Comparison of ENCODE assay signal across 8 cellular contexts in the genomic region with DNA sequence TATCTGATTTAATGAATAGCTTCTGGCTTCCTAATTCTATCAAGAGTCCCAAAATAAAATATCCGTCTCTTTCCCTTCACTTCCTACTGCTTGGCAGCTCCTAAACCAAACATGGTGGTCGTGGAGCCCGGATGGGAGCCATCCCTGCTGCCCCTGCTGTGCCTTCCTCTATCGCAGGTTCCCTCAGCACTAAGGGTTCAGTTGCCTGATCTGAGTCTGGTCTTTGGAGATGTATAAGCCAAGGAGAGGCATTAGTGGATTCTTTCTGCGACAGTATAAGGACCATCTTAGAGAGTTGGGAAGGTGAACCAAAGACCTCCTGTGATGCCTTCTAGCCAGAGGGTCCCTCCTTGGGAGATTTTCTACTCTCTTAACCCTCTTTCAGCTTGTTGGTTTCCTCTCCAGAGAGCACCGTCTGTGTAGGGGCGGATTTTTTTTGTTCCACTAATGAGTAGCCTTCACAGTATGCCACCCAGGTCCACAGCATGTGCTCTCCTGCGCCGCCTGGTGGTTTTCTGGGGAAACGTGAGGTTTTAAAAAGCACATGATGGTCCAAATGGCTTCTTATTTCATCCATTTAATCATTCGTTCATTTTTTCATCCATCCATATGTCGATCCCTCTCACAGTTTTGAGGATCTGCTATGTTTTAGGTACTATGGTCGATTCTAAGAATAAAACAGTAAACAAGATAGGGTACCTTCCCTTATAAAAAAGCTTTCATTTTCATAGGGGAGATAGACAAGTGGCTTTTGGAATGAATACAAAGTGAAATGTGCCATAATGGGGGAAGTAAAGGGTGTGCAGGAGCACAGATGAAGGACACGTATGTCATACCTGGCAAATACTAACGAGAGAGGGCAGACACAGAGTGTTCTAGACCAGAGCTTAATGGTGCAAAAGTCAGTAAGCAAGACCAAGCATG.
DNase-seq lines count a peak whose midpoint lies in the region; FAIRE-seq and TF ChIP-seq lines count a peak whose summit lies in the region.

No MANE protein-coding gene starts in this region.

- no peak overlapping the region for H3K4me3 Mint-ChIP-seq in CD4-positive, alpha-beta memory T cell

- TF ChIP-seq CTCF in fibroblast of villous mesenchyme (IDR thresholded peaks at IDR 0.05; ENCODE audit: insufficient read depth, low read depth, low read length) = peak; percentile 96

- no CpG with 5 or more reads among the region's 15 CpGs for WGBS in neuronal stem cell (ENCODE audit: extremely low coverage in 2 of 2, insufficient read length in 2 of 2, insufficient replicate concordance in 1 of 2), 2 donors

- H3K79me1 ChIP-seq in neuronal stem cell (ENCODE audit: low read depth, low read length) = no peaks in the 10 kb centered on the region

- no peak overlapping the region for H2BK5ac ChIP-seq in neuronal stem cell (ENCODE audit: low read length)

- no peak overlapping the region for H2BK12ac ChIP-seq in neuronal stem cell (ENCODE audit: low read length)

- no peak overlapping the region for H3K9ac ChIP-seq in neuronal stem cell (ENCODE audit: low read depth, low read length, poor library complexity)

- H3K14ac ChIP-seq in neuronal stem cell (ENCODE audit: low read length) = no peak overlapping the region

- intact Hi-C loops in CD4-positive, alpha-beta memory T cell (cut with micrococcal nuclease) = no loop called here

- no peak overlapping the region for H2BK15ac ChIP-seq in neuronal stem cell (ENCODE audit: low read length)

- FAIRE-seq in urothelium cell line (lab: Jason Lieb, UNC) = no peak

- no peak overlapping the region for H2AK5ac ChIP-seq in neuronal stem cell (ENCODE audit: low read depth, low read length)

- no peak overlapping the region for H4K91ac ChIP-seq in neuronal stem cell (ENCODE audit: low read depth, low read length, poor library complexity)

- no peaks in the 10 kb centered on the region for H3K4me1 Mint-ChIP-seq in CD4-positive, alpha-beta memory T cell

- peak in 4 of 5 donors; percentile 3 to 10 (median 5) for DNase-seq in CD4-positive, alpha-beta memory T cell
- DNase-seq in HEK293T (ENCODE audit: extremely low spot score) = peak; percentile 83
- peak; percentile 48 for DNase-seq in NCI-H524 treated with DMSO at 0.1 percent for 48 hours (lab: John Stamatoyannopoulos, UW)
- peak; percentile 20 for DNase-seq in activated T-cell treated with anti-CD3 and anti-CD28 coated beads for 24 hours (ENCODE audit: low read depth)
- DNase-seq in fibroblast of villous mesenchyme (ENCODE audit: low read depth) = peak; percentile 52
- DNase-seq in neuronal stem cell (ENCODE audit: low spot score) = peak; percentile 83
- peak; percentile 72 for DNase-seq in urothelium cell line (ENCODE audit: low spot score)
- DNase-seq in NCI-H226 = no peak

- no peaks in the 10 kb centered on the region for H3K27me3 ChIP-seq in CD4-positive, alpha-beta memory T cell (ENCODE audit: insufficient read depth, low read length)
- no peaks in the 10 kb centered on the region for H3K27me3 ChIP-seq in neuronal stem cell (ENCODE audit: control insufficient read depth in 3 of 3, insufficient read depth in 3 of 3, low read depth in 1 of 3, low read length in 3 of 3)

- H2BK120ac ChIP-seq in neuronal stem cell (ENCODE audit: low read depth, low read length) = no peak overlapping the region

- no peaks in the 10 kb centered on the region for H3K9me3 ChIP-seq in CD4-positive, alpha-beta memory T cell (ENCODE audit: control insufficient read depth in 1 of 2, low read length in 2 of 2)
- no peaks in the 10 kb centered on the region for H3K9me3 ChIP-seq in neuronal stem cell (replicated peaks in 1 of 2; ENCODE audit: control insufficient read depth in 2 of 2, insufficient read depth in 1 of 2, low read depth in 1 of 2, low read length in 2 of 2)

- CTCF ChIA-PET in CD4-positive, alpha-beta memory T cell (lab: Charles Lee; ENCODE audit: partially characterized antibody) = interaction anchor here (1.1 to 1.5 kb wide), 3 partner anchors 12 to 315 kb away, joined by 4 to 6 read pairs (median 4); no protein-coding TSS in a partner anchor
- CTCF ChIA-PET in HEK293T (lab: Yijun Ruan, JAX) = interaction anchor here (0.6 to 3.0 kb wide), 15 partner anchors 26 to 506 kb away, joined by 3 to 34 read pairs (median 3); no protein-coding TSS in a partner anchor

- H3K4me3 ChIP-seq in CD4-positive, alpha-beta memory T cell (ENCODE audit: low read length in 2 of 2) = no peak overlapping the region
- H3K4me3 ChIP-seq in fibroblast of villous mesenchyme (ENCODE audit: low read depth, low read length) (no peak overlapping the region), neuronal stem cell (ENCODE audit: low read length in 2 of 2) (no peak overlapping the region)

- no peaks in the 10 kb centered on the region for H3K36me3 Mint-ChIP-seq in CD4-positive, alpha-beta memory T cell

- H3K23ac ChIP-seq in neuronal stem cell (ENCODE audit: low read depth, low read length, poor library complexity) = no peak overlapping the region

- H4K8ac ChIP-seq in neuronal stem cell (ENCODE audit: low read depth, low read length) = no peak overlapping the region

- H3K36me3 ChIP-seq in CD4-positive, alpha-beta memory T cell (ENCODE audit: insufficient read depth, low read length) = no peaks in the 10 kb centered on the region
- H3K36me3 ChIP-seq in neuronal stem cell (replicated peaks in 1 of 2; ENCODE audit: control insufficient read depth in 2 of 2, insufficient read depth in 2 of 2, low read length in 2 of 2) = no peaks in the 10 kb centered on the region

- no peak overlapping the region for H2AFZ ChIP-seq in neuronal stem cell (ENCODE audit: low read length)

- H3K4me1 ChIP-seq in CD4-positive, alpha-beta memory T cell (ENCODE audit: insufficient read depth, low read length) = no peaks in the 10 kb centered on the region
- H3K4me1 ChIP-seq in neuronal stem cell (ENCODE audit: control insufficient read depth in 2 of 2, insufficient read depth in 1 of 2, low read depth in 1 of 2, low read length in 2 of 2) = peaks cover 5 to 9% of the 10 kb centered on the region in 2 donors

- no peak overlapping the region for H3K4ac ChIP-seq in neuronal stem cell (ENCODE audit: low read length)

- H3K27ac ChIP-seq in CD4-positive, alpha-beta memory T cell (ENCODE audit: low read depth, low read length) = no peak overlapping the region
- no peak overlapping the region for H3K27ac ChIP-seq in neuronal stem cell (replicated peaks; ENCODE audit: low read length)

- POLR2A ChIA-PET in CD4-positive, alpha-beta memory T cell (lab: Charles Lee; ENCODE audit: partially characterized antibody) = no interaction called here
- POLR2A ChIA-PET in HEK293T (lab: Yijun Ruan, JAX) = no interaction called here

- H3K4me2 ChIP-seq in neuronal stem cell (ENCODE audit: insufficient read depth, low read length, poor library complexity, severe bottlenecking) = no peak overlapping the region

- H3K18ac ChIP-seq in neuronal stem cell (ENCODE audit: low read length) = no peak overlapping the region

- peaks cover 7 to 22% of the 10 kb centered on the region in 2 donors for H3K27me3 Mint-ChIP-seq in CD4-positive, alpha-beta memory T cell

- no peak overlapping the region for H3K27ac Mint-ChIP-seq in CD4-positive, alpha-beta memory T cell

- no peaks in the 10 kb centered on the region for H3K9me3 Mint-ChIP-seq in CD4-positive, alpha-beta memory T cell

TF ChIP-seq in HEK293T, 16 proteins besides CTCF, POLR2A, EP300 and RAD21:
- 0 out of 2 replicates have a peak, but pooled peaks have one; percentile 2 for TF ChIP-seq FOXM1 (IDR thresholded peaks at IDR 0.05; ENCODE audit: borderline replicate concordance)
- TF ChIP-seq ARNT (IDR thresholded peaks at IDR 0.05) = no peak
- peak; percentile 32; the same call in 1 of the 2 replicates for TF ChIP-seq ZNF384 (IDR thresholded peaks at IDR 0.05)
TF ChIP-seq in HEK293T: peak in this region for 2.
